9 cellular contexts compared by ENCODE assay signal in the genomic region with DNA sequence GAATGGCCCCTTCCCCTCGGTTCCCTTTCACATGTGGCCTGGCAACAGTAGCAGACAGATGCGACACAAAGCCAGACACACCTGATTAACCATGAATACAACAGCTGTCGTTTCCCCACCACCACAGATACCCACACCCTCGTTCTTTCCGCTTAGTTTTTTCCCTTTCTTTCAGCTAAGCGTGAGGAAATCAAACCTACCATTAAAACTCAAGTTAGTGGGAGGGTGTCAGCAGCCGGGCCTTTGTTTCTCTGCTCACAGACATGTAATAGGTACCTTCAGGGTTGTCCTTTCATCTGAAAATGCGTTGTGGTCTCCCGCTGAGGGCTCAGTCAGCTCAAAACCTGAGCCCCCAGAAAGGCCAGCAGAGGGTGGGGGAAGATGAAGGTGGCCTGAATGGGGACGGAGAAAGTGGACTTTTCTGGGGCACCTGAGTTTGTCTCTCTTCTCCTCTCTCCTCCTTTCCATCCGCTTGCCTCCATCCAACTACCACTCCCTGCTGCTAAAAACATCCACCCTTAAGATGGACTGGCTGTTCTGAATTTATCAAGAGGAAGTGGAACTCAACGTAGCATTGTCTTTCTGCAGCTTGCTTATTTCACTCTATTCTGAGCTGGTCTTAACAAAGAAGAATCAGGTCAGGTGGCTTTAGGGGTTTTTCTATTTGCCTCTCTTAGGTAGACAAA.
DNase-seq lines count a peak whose midpoint lies in the region; ATAC-seq lines count a peak whose summit lies in the region.
"Had no signal": no experiment of that assay in that cellular context is flagged by ENCODE, and none has a peak within 500 bp of the region (broad histone marks: within the 10 kb centered on the region; RNA-seq: fewer than 3 reads in every experiment).

No MANE protein-coding gene starts in this region.

- no peak overlapping the region for H3K4me3 ChIP-seq in SJCRH30

- DNase-seq in SIG-M5 treated with dmso at 0.1 percent for 504 hours (lab: John Stamatoyannopoulos, UW; ENCODE audit: unreplicated experiment) (peak; percentile 81), SIG-M5 (lab: John Stamatoyannopoulos, UW) (no peak), SJCRH30 (peak; percentile 13 to 58), retina (peak; percentile 50), SHP77 treated with DMSO at 0.1 percent for 48 hours (lab: John Stamatoyannopoulos, UW) (no peak), NCI-H128 (lab: John Stamatoyannopoulos, UW; ENCODE audit: unreplicated experiment) (no peak), SK-N-DZ (ENCODE audit: low spot score) (no peak)
- DNase-seq: activated naive CD4-positive, alpha-beta T cell treated with anti-CD3 and anti-CD28 coated beads, Interleukin-2, amount 50 U/mL, for 16 hours had no signal

- H3K9me3 ChIP-seq in SJCRH30 (replicated peaks): no peaks in the 10 kb centered on the region

- H3K4me1 ChIP-seq in SJCRH30: peaks cover 7% of the 10 kb centered on the region; the same call in 1 of the 2 replicates

- H3K27ac ChIP-seq in SJCRH30: peak overlapping the region; percentile 50

- H3K27me3 ChIP-seq in SJCRH30: no peaks in the 10 kb centered on the region

- H3K36me3 ChIP-seq in SJCRH30: no peaks in the 10 kb centered on the region

- peak; percentile 74 for ATAC-seq in HG03066 (IDR thresholded peaks at IDR 0.05; ENCODE audit: low read depth, unreplicated experiment)

Comparison
In these comparisons a context has a peak if more than half of its experiments do, and no peak if none do; other contexts are left out.
1. DNase-seq: peak in SIG-M5 treated with dmso at 0.1 percent for 504 hours (single experiment), SJCRH30 (2 of 2) and retina (single experiment); none in SIG-M5 (single experiment), SHP77 treated with DMSO at 0.1 percent for 48 hours (single experiment), NCI-H128 (single experiment) and SK-N-DZ (single experiment).